Comparison of ENCODE assay signal across 8 cellular contexts in the genomic region with DNA sequence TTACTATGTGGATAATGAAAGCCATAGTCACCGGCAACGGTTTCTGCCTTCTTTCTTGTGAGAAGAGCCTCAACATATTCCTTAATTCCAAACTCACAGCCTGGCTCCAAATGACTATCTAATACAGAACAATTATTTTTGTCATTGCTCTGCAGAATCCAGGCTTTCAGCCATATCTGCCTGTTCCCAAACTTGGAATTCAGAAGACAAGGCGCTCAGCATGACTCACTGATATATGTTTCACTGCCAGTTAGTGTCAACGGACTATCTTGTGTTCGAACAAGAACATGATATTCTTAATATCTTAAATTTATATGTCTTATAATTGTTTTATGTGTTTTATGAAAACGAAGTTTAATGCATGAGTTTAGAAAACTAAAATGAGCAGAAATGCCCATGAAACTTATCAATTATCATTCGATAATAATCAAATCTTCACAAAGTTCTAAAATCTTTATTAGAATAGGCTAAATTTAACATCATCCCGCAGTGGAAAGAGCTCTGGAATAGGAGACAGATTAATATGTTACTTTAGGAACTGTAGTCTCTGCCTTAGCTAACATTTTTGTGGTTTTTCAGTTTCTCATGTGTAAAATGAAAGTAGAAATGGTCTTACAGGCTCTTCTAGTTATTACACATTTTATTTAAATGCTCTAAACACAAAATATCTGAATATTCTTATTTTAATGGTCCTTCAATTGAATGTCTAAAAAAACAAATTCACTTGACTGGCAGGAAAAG.
DNase-seq lines count a peak whose midpoint lies in the region; ATAC-seq and TF ChIP-seq lines count a peak whose summit lies in the region.

No MANE protein-coding gene starts in this region.

- no peaks in the 10 kb centered on the region for H3K36me3 ChIP-seq in uterus

- no peaks in the 10 kb centered on the region for H3K4me1 ChIP-seq in uterus

- H3K9me3 ChIP-seq in uterus = no peaks in the 10 kb centered on the region

- POLR2A ChIA-PET in GM10248 (lab: Yijun Ruan, JAX) = no interaction called here

- peak; percentile 89 for ATAC-seq in GM21515 (IDR thresholded peaks at IDR 0.05; ENCODE audit: unreplicated experiment)
- peak; percentile 70 for ATAC-seq in HG03521 (IDR thresholded peaks at IDR 0.05; ENCODE audit: unreplicated experiment)

- no peak for TF ChIP-seq POLR2A in uterus (IDR thresholded peaks at IDR 0.05)

- no peak for TF ChIP-seq CTCF in GM10248 (IDR thresholded peaks at IDR 0.05; ENCODE audit: control extremely low read depth, extremely low read depth, low read depth, missing control alignments)
- TF ChIP-seq CTCF in fibroblast of the aortic adventitia (IDR thresholded peaks at IDR 0.05; ENCODE audit: insufficient read depth, low read length) = no peak
- TF ChIP-seq CTCF in uterus (IDR thresholded peaks at IDR 0.05) = no peak

- CTCF ChIA-PET in GM10248 (lab: Yijun Ruan, JAX) = no interaction called here

- H3K27ac ChIP-seq in uterus = no peak overlapping the region

- DNase-seq in GM10248 (ENCODE audit: extremely low spot score) (peak; percentile 11), fibroblast of the aortic adventitia (ENCODE audit: low read depth) (peak; percentile 79), NOMO-1 treated with DMSO at 0.1 percent for 48 hours (lab: John Stamatoyannopoulos, UW; ENCODE audit: unreplicated experiment) (no peak), SW 1271 (lab: John Stamatoyannopoulos, UW) (no peak), COLO668 (lab: John Stamatoyannopoulos, UW; ENCODE audit: unreplicated experiment) (no peak), uterus (no peak)

- intact Hi-C loops in uterus (cut with DNase I; ENCODE audit: low total_unique reads) = no loop called here

- no peaks in the 10 kb centered on the region for H3K27me3 ChIP-seq in uterus

- H3K4me3 ChIP-seq in fibroblast of the aortic adventitia (ENCODE audit: low read depth, low read length) (peak overlapping the region; percentile 47), uterus (peak overlapping the region in 1 of 2 donors; percentile 4)

Comparison
In these comparisons a context has a peak if more than half of its experiments do, and no peak if none do; other contexts are left out.
1. DNase-seq: peak in GM10248 (single experiment) and fibroblast of the aortic adventitia (single experiment); none in NOMO-1 treated with DMSO at 0.1 percent for 48 hours (single experiment), SW 1271 (0 of 2), COLO668 (single experiment) and uterus (0 of 2).